In genomic region chr10:64880546-64880945, GRCh38 we compare ENCODE assay signal across 3 cellular contexts.
"Had no signal": no experiment of that assay in that cellular context is flagged by ENCODE, and none has a peak within 500 bp of the region (broad histone marks: within the 10 kb centered on the region; RNA-seq: fewer than 3 reads in every experiment).

No MANE protein-coding gene starts in this region.

- DNase-seq: GDM1, GF-D8 had no signal

- H3K4me3 ChIP-seq: GM12878 had no signal

- ATAC-seq: GM12878 had no signal
